12 cellular contexts compared by ENCODE assay signal in the genomic region with DNA sequence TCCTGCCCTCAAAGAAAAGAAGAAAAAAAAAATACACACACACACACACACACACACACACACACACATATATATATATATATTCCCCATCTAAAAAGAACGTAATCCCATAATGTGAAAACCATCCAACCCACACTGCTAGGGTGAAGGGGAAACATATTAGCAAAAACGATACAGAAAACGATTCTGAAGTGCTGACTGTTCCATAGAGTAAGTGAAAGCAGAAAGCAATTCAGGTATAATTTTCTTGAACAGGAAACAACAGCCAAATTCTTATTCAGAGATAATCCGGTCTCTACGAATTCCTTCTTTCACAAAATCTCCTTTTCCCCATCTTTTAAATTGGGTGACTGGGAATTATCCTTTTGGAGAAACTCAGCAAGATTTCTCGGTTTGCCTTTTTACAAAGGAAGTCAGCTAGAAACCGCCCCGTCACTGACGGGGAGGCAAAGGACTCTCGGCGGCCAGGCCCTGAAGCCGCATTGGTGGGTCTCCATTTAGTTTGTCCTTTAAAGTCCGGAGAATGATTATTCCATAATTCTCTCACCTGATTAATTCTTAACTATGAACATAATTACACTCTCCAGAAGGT.
DNase-seq lines count a peak whose midpoint lies in the region; ATAC-seq, FAIRE-seq and TF ChIP-seq lines count a peak whose summit lies in the region.
"Had no signal": no experiment of that assay in that cellular context is flagged by ENCODE, and none has a peak within 500 bp of the region (broad histone marks: within the 10 kb centered on the region; RNA-seq: fewer than 3 reads in every experiment).

No MANE protein-coding gene starts in this region.

- no peaks in the 10 kb centered on the region for H4K20me1 ChIP-seq in keratinocyte (ENCODE audit: control insufficient read depth, extremely low read depth, insufficient read depth, low read length)

- H3K9me1 ChIP-seq in keratinocyte (ENCODE audit: control insufficient read depth, extremely low read depth, insufficient read depth, low read length) = no peaks in the 10 kb centered on the region

- H2AFZ ChIP-seq in keratinocyte (ENCODE audit: control insufficient read depth, low read length) = no peak overlapping the region

- dilution Hi-C loops in keratinocyte (cut with MboI; ENCODE audit: extremely low pct_ligation_motif_present, low sequenced_read_pairs) = no loop called here

- H3K79me2 ChIP-seq in keratinocyte (ENCODE audit: control insufficient read depth, insufficient read depth, low read length) = no peaks in the 10 kb centered on the region

- H3K4me1 ChIP-seq in colonic mucosa = no peaks in the 10 kb centered on the region
- no peaks in the 10 kb centered on the region for H3K4me1 ChIP-seq in keratinocyte (ENCODE audit: control insufficient read depth, extremely low read depth, insufficient read depth, low read length)
- no peaks in the 10 kb centered on the region for H3K4me1 ChIP-seq in skeletal muscle tissue (ENCODE audit: control insufficient read depth in 3 of 3, insufficient read depth in 3 of 3, low read length in 3 of 3)

- H3K9me3 ChIP-seq in colonic mucosa (no peaks in the 10 kb centered on the region), keratinocyte (ENCODE audit: control insufficient read depth, low read depth, low read length) (no peaks in the 10 kb centered on the region), skeletal muscle tissue (ENCODE audit: control insufficient read depth in 3 of 3, low read length in 3 of 3) (no peaks in the 10 kb centered on the region)

- peak overlapping the region; percentile 32 for H3K4me2 ChIP-seq in keratinocyte (ENCODE audit: control insufficient read depth, extremely low read depth, insufficient read depth, low read depth, low read length)

- H3K36me3 ChIP-seq in colonic mucosa = no peaks in the 10 kb centered on the region
- H3K36me3 ChIP-seq in keratinocyte (ENCODE audit: control insufficient read depth in 2 of 2, extremely low read depth in 1 of 2, insufficient read depth in 2 of 2, low read length in 2 of 2) = no peaks in the 10 kb centered on the region
- no peaks in the 10 kb centered on the region for H3K36me3 ChIP-seq in skeletal muscle tissue (ENCODE audit: control insufficient read depth in 3 of 3, insufficient read depth in 3 of 3, low read length in 3 of 3)

- TF ChIP-seq CTCF in colonic mucosa (IDR thresholded peaks at IDR 0.05) (no peak), keratinocyte (optimal IDR thresholded peaks at IDR 0.05 in 1 of 3, IDR thresholded peaks at IDR 0.05 in 1 of 3, conservative IDR thresholded peaks at IDR 0.05 in 1 of 3; ENCODE audit: extremely low read depth in 1 of 3, insufficient read depth in 2 of 3, low read length in 3 of 3) (no peak)

- H3K27ac ChIP-seq in colonic mucosa (no peak overlapping the region), keratinocyte (ENCODE audit: control insufficient read depth, insufficient read depth, low read length) (no peak overlapping the region), skeletal muscle tissue (ENCODE audit: low read depth, low read length) (no peak overlapping the region)

- H3K9ac ChIP-seq in colonic mucosa (ENCODE audit: low read depth in 2 of 2, low read length in 2 of 2) = no peak overlapping the region
- no peak overlapping the region for H3K9ac ChIP-seq in keratinocyte (ENCODE audit: control insufficient read depth, extremely low read depth, insufficient read depth, low read length)
- H3K9ac ChIP-seq in skeletal muscle tissue (ENCODE audit: low read depth in 1 of 3, low read length in 3 of 3) = peak overlapping the region in 2 of 3 donors; percentile 23 to 58

- intact Hi-C loops in colonic mucosa (cut with DNase I) = no loop called here

- no peak for ATAC-seq in GM18502 (IDR thresholded peaks at IDR 0.05; ENCODE audit: poor library complexity, unreplicated experiment)
- ATAC-seq: T-helper 17 cell had no signal

- H3K4me3 ChIP-seq in colonic mucosa = peak overlapping the region; percentile 24
- H3K4me3 ChIP-seq in keratinocyte (ENCODE audit: control insufficient read depth in 2 of 3, extremely low read depth in 1 of 3, insufficient read depth in 2 of 3, low read depth in 1 of 3, low read length in 3 of 3) = no peak overlapping the region
- peak overlapping the region; percentile 29 to 55 (median 33) for H3K4me3 ChIP-seq in skeletal muscle tissue (ENCODE audit: low read length in 3 of 3)

- DNase-seq in NCI-H2081 (lab: John Stamatoyannopoulos, UW) (peak; percentile 56 to 66), colonic mucosa (no peak), keratinocyte (ENCODE audit: low read depth, low spot score) (no peak), GF-D8 (lab: John Stamatoyannopoulos, UW) (no peak), UCSD-AML1 (lab: John Stamatoyannopoulos, UW; ENCODE audit: unreplicated experiment) (no peak)
- no peak for DNase-seq in activated effector memory CD4-positive, alpha-beta T cell treated with anti-CD3 and anti-CD28 coated beads, Interleukin-2, amount 50 U/mL, for 16 hours
- DNase-seq: COR-L47, NCI-H2171, T-helper 17 cell had no signal

- H3K27me3 ChIP-seq in colonic mucosa (no peaks in the 10 kb centered on the region), keratinocyte (ENCODE audit: control insufficient read depth, extremely low read depth, insufficient read depth, low read length) (peaks cover 11% of the 10 kb centered on the region), skeletal muscle tissue (ENCODE audit: control insufficient read depth in 3 of 3, insufficient read depth in 3 of 3, low read length in 3 of 3) (peaks cover 2 to 3% (median 3%) of the 10 kb centered on the region in 3 donors)

- FAIRE-seq in keratinocyte (lab: Jason Lieb, UNC) = no peak
- FAIRE-seq: GM18507 had no signal

Comparison
In these comparisons a context has a peak if more than half of its experiments do, and no peak if none do; other contexts are left out.
1. DNase-seq: peak in NCI-H2081 (2 of 2); none in colonic mucosa (single experiment), keratinocyte (single experiment), GF-D8 (single experiment), activated effector memory CD4-positive, alpha-beta T cell treated with anti-CD3 and anti-CD28 coated beads, Interleukin-2, amount 50 U/mL, for 16 hours (single experiment) and UCSD-AML1 (single experiment).
2. H3K4me3 ChIP-seq: peak in colonic mucosa (single experiment) and skeletal muscle tissue (3 of 3); none in keratinocyte (0 of 3).
3. H3K9ac ChIP-seq: peak in skeletal muscle tissue (2 of 3); none in colonic mucosa (0 of 2) and keratinocyte (single experiment).